ENCODE assay signal across 8 cellular contexts in the genomic region with DNA sequence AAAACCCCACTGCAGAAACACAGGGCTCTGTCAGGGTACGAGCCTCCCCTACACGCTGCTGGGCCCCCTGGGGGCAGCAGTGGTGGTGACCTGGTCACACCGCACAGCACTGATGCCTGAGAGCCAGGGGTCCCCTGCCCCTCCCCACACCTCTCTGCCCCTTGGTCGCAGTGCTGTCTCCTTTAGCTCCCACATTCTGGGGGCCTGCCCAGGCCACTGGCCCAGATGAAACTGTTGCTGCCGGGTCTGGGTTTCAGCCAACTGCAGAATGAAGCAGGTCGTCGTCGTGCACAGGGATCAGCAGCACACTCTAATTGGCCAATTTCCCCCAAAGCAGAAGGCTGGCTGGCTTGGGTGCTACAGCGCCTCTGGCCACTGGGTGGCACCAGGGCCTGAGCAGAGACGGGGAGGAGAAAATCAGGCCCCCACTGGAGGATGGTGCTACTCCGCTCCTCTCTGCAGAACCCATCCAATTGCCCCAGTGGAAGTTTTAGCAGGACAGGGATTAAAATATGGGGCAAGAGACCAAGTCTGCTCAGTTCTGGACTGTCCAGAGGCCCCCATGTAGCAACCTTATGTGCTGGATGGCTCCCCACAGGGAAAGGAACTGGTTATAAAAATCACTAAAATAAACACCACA. TPM values are rescaled to one million over a fixed set of nuclear protein-coding genes. Genes with fewer than 3 reads are reported as not detected.
DNase-seq lines count a peak whose midpoint lies in the region; ATAC-seq and TF ChIP-seq lines count a peak whose summit lies in the region.

No MANE protein-coding gene starts in this region.

- peak; percentile 68 to 84 (median 77) for TF ChIP-seq CTCF in HCT116 (IDR thresholded peaks at IDR 0.05 in 2 of 3, conservative IDR thresholded peaks at IDR 0.05 in 1 of 3; ENCODE audit: borderline replicate concordance in 1 of 3, insufficient read depth in 1 of 3, low read depth in 2 of 3, low read length in 2 of 3)
- peak; percentile 93 for TF ChIP-seq CTCF in left ventricle myocardium inferior (IDR thresholded peaks at IDR 0.05; ENCODE audit: borderline replicate concordance)

- H3K27me3 ChIP-seq in HCT116 (ENCODE audit: insufficient read depth, low read length) (no peaks in the 10 kb centered on the region), left ventricle myocardium inferior (ENCODE audit: low read depth) (no peaks in the 10 kb centered on the region)

- no peak overlapping the region for H3K4me3 ChIP-seq in HCT116 (replicated peaks in 1 of 2; ENCODE audit: low read depth in 1 of 2, low read length in 2 of 2)
- H3K4me3 ChIP-seq in left ventricle myocardium inferior = no peak overlapping the region

- peaks cover 5 to 19% of the 10 kb centered on the region in 2 experiments; a peak in 3 of 4 replicates for H3K4me1 ChIP-seq in HCT116 (ENCODE audit: control insufficient read depth in 1 of 2, insufficient read depth in 2 of 2, low read length in 2 of 2)
- H3K4me1 ChIP-seq in left ventricle myocardium inferior = peaks cover 38% of the 10 kb centered on the region

- TF ChIP-seq POLR2A in HCT116 (IDR thresholded peaks at IDR 0.05; ENCODE audit: borderline replicate concordance, extremely low read depth, insufficient read depth, insufficient read length) = no peak

- DNase-seq in ELR (ENCODE audit: low read depth) (peak; percentile 80), HCT116 (ENCODE audit: low read depth, low spot score) (peak; percentile 23), NCI-H1105 (lab: John Stamatoyannopoulos, UW) (peak; percentile 80), T-helper 17 cell (peak; percentile 50 to 78 (median 66)), amniotic epithelial cell (ENCODE audit: low read depth) (peak; percentile 64), left ventricle myocardium inferior (peak; percentile 64), pulmonary artery endothelial cell (ENCODE audit: low read depth, low spot score) (peak; percentile 15)

- ATAC-seq in HCT116 = peak; percentile 94
- peak; percentile 93 for ATAC-seq in T-helper 17 cell
- no peak for ATAC-seq in GM18858 (IDR thresholded peaks at IDR 0.05; ENCODE audit: unreplicated experiment)

- no TSS peak for BruUV-seq in HCT116 (replicated peaks; lab: Mats Ljungman, UMichigan)

- H3K9me3 ChIP-seq in HCT116 (ENCODE audit: control insufficient read depth in 1 of 2, insufficient read depth in 1 of 2, low read depth in 1 of 2, low read length in 2 of 2) = no peaks in the 10 kb centered on the region
- H3K9me3 ChIP-seq in T-helper 17 cell (ENCODE audit: control insufficient read depth, low read length, poor library complexity, severe bottlenecking) = no peaks in the 10 kb centered on the region
- H3K9me3 ChIP-seq in left ventricle myocardium inferior (replicated peaks) = no peaks in the 10 kb centered on the region

- H3K9me2 ChIP-seq in HCT116 (ENCODE audit: insufficient read depth) = no peaks in the 10 kb centered on the region

- POLR2A ChIA-PET in HCT116 (lab: Charles Lee) = no interaction called here

- H3K27me3 Mint-ChIP-seq in T-helper 17 cell = no peaks in the 10 kb centered on the region

- peaks cover 25% of the 10 kb centered on the region for H3K4me1 Mint-ChIP-seq in T-helper 17 cell

- peak overlapping the region; percentile 80 for H3K27ac Mint-ChIP-seq in T-helper 17 cell

- TF ChIP-seq RAD21 in HCT116 (IDR thresholded peaks at IDR 0.05; ENCODE audit: low read depth) = peak; percentile 67

- H3K4me2 ChIP-seq in HCT116 (ENCODE audit: low read length) = peak overlapping the region; percentile 34; the same call in 1 of the 2 replicates

- RAD21 ChIA-PET in HCT116 (lab: Charles Lee; ENCODE audit: low non-redundant PET in 1 of 2, low total read pairs in 2 of 2, uncharacterized antibody in 2 of 2, unreplicated experiment in 2 of 2) = no interaction called here

- 0 out of 2 replicates have a peak, but pooled peaks cover 9% of the 10 kb centered on the region for H3K79me2 ChIP-seq in HCT116 (ENCODE audit: insufficient read depth, low read length)

- no peak overlapping the region for H2AFZ ChIP-seq in HCT116 (ENCODE audit: low read depth, low read length, poor library complexity, severe bottlenecking)

- H3K36me3 Mint-ChIP-seq in T-helper 17 cell (ENCODE audit: low read depth) = peaks cover 5% of the 10 kb centered on the region

- CTCF ChIA-PET in HCT116 (lab: Charles Lee) = interaction anchor here (1.5 kb wide), 1 partner anchor 25 kb away, joined by 5 read pairs; no protein-coding TSS in a partner anchor

- no peak overlapping the region for H3K9ac ChIP-seq in HCT116 (ENCODE audit: low read length)

- no peaks in the 10 kb centered on the region; the same call in 1 of the 2 replicates for H4K20me1 ChIP-seq in HCT116 (ENCODE audit: insufficient read depth)

- H3K27ac ChIP-seq in HCT116 (ENCODE audit: low read depth, low read length) (peak overlapping the region; percentile 44), left ventricle myocardium inferior (replicated peaks) (peak overlapping the region; percentile 31)

- peak overlapping the region; percentile 80 for H3K4me3 Mint-ChIP-seq in T-helper 17 cell

- H3K36me3 ChIP-seq in HCT116 (ENCODE audit: control insufficient read depth in 1 of 2, insufficient read depth in 2 of 2, low read length in 2 of 2) = peaks cover 36 to 44% of the 10 kb centered on the region in 2 experiments
- H3K36me3 ChIP-seq in left ventricle myocardium inferior = peaks cover 53% of the 10 kb centered on the region

- intact Hi-C loops in HCT116 (cut with micrococcal nuclease) (loop anchor here (1.0 kb wide), 1 partner anchor 109 kb away; no protein-coding TSS in a partner anchor), left ventricle myocardium inferior (cut with micrococcal nuclease) (no loop called here)

TF ChIP-seq in HCT116, 20 proteins besides CTCF, POLR2A, EP300 and RAD21:
- TF ChIP-seq SIN3A (IDR thresholded peaks at IDR 0.05; ENCODE audit: low read depth) = no peak
- no peak for TF ChIP-seq ELF1 (IDR thresholded peaks at IDR 0.05; ENCODE audit: borderline replicate concordance, low read depth)
- TF ChIP-seq, protein P1, sequence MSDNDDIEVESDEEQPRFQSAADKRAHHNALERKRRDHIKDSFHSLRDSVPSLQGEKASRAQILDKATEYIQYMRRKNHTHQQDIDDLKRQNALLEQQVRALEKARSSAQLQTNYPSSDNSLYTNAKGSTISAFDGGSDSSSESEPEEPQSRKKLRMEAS (IDR thresholded peaks at IDR 0.05) = no peak
- TF ChIP-seq EZH2 (IDR thresholded peaks at IDR 0.05) = no peak
- peak; percentile 52; the same call in 1 of the 2 replicates for TF ChIP-seq POLR2AphosphoS5 (IDR thresholded peaks at IDR 0.05; ENCODE audit: low read depth, low read length)
- no peak for TF ChIP-seq SP1 (IDR thresholded peaks at IDR 0.05; ENCODE audit: low read depth)
- TF ChIP-seq, protein P2, sequence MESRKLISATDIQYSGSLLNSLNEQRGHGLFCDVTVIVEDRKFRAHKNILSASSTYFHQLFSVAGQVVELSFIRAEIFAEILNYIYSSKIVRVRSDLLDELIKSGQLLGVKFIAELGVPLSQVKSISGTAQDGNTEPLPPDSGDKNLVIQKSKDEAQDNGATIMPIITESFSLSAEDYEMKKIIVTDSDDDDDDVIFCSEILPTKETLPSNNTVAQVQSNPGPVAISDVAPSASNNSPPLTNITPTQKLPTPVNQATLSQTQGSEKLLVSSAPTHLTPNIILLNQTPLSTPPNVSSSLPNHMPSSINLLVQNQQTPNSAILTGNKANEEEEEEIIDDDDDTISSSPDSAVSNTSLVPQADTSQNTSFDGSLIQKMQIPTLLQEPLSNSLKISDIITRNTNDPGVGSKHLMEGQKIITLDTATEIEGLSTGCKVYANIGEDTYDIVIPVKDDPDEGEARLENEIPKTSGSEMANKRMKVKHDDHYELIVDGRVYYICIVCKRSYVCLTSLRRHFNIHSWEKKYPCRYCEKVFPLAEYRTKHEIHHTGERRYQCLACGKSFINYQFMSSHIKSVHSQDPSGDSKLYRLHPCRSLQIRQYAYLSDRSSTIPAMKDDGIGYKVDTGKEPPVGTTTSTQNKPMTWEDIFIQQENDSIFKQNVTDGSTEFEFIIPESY (IDR thresholded peaks at IDR 0.05; ENCODE audit: extremely low read depth, insufficient replicate concordance, low read length) = no peak

RNA-seq across cellular contexts. Expression of gene DIDO1, which starts 26.1 kb away (rescaled TPM):
- 41.4 TPM for total RNA-seq in HCT116 (2021; ENCODE audit: unreplicated experiment)
- polyA plus RNA-seq in HCT116 (2012) = 18.9 and 21.9 TPM in 2 replicates
- total RNA-seq in T-helper 17 cell = 10 to 100 TPM; 58.3 to 65.7 TPM
- 37.0 TPM for total RNA-seq in left ventricle myocardium inferior
- 33.2 and 41.4 TPM in 2 replicates for total RNA-seq in pulmonary artery endothelial cell

RNA-seq across cellular contexts. Expression of gene GID8, which starts 37.8 kb away (rescaled TPM):
- 35.6 TPM for total RNA-seq in HCT116 (2021; ENCODE audit: unreplicated experiment)
- polyA plus RNA-seq in HCT116 (2012) = 22.1 and 24.1 TPM in 2 replicates
- total RNA-seq in T-helper 17 cell = 10 to 100 TPM; 33.4 to 39.9 TPM
- total RNA-seq in left ventricle myocardium inferior = 16.2 TPM
- total RNA-seq in pulmonary artery endothelial cell = 43.8 and 52.9 TPM in 2 replicates

RNA-seq across cellular contexts. Expression of gene TCFL5, which starts 38.5 kb away (rescaled TPM):
- total RNA-seq in HCT116 (2021; ENCODE audit: unreplicated experiment) = 20.4 TPM
- polyA plus RNA-seq in HCT116 (2012) = 8.9 and 10.9 TPM in 2 replicates
- total RNA-seq in T-helper 17 cell = 1 to 10 TPM; 4.4 to 5.0 TPM
- total RNA-seq in left ventricle myocardium inferior = 6.6 TPM
- total RNA-seq in pulmonary artery endothelial cell = 10.6 and 15.6 TPM in 2 replicates

RNA-seq across cellular contexts. Expression of gene SLC17A9, which starts 52.3 kb away (rescaled TPM):
- total RNA-seq in HCT116 (2021; ENCODE audit: unreplicated experiment) (37.6 TPM), T-helper 17 cell (1 to 10 TPM in 1 of 2 donors, under 1 TPM in 1; 0.89 to 2.4 TPM), left ventricle myocardium inferior (0.47 TPM), pulmonary artery endothelial cell (9.4 and 15.4 TPM in 2 replicates)
- 24.4 and 24.9 TPM in 2 replicates for polyA plus RNA-seq in HCT116 (2012)

Comparison
In these comparisons a context has a peak if more than half of its experiments do, and no peak if none do; other contexts are left out.
1. DNase-seq: peak in every context shown above with its lines; median percentile 80 in ELR; 80 in NCI-H1105; 66 in T-helper 17 cell; 64 in amniotic epithelial cell; 64 in left ventricle myocardium inferior; 23 in HCT116; 15 in pulmonary artery endothelial cell.